In the genomic region with DNA sequence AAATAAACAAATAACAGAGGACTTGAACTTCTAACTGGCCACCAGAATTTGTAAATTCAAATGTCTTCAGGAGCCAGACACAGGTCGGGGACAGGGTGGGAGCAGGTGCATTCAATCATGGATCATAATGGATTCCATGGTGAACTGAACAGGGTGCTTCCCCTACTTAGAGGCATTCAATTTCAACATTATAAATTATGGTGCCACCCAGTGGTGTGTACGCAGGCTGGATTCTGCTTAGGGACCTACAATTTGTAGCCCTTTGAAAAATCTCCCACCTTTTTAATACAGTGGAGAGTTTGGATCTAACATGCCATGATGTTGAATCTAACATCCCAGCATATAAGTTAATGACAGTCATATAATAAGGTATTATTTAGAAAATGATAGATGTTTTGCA, we compare ENCODE assay signal across 10 cellular contexts. TPM values are rescaled to one million over a fixed set of nuclear protein-coding genes. Genes with fewer than 3 reads are reported as not detected.
DNase-seq lines count a peak whose midpoint lies in the region; ATAC-seq and TF ChIP-seq lines count a peak whose summit lies in the region.
"Had no signal": no experiment of that assay in that cellular context is flagged by ENCODE, and none has a peak within 500 bp of the region (broad histone marks: within the 10 kb centered on the region; RNA-seq: fewer than 3 reads in every experiment).

No MANE protein-coding gene starts in this region.

- H3K27ac Mint-ChIP-seq in osteocyte (ENCODE audit: unreplicated experiment), result peak overlapping the region; percentile 14

- peak; percentile 1 for TF ChIP-seq CTCF in GM10248 (IDR thresholded peaks at IDR 0.05; ENCODE audit: control extremely low read depth, extremely low read depth, low read depth, missing control alignments)
- peak; percentile 43 for TF ChIP-seq CTCF in osteocyte (IDR thresholded peaks at IDR 0.05)
- no peak for TF ChIP-seq CTCF in testis (IDR thresholded peaks at IDR 0.05)

- no peaks in the 10 kb centered on the region for H3K27me3 Mint-ChIP-seq in osteocyte (ENCODE audit: unreplicated experiment)

- 76 to 96% methylated on average over 2 of the region's 2 CpGs for WGBS in testis, 2 donors

- no peak for TF ChIP-seq POLR2A in testis (IDR thresholded peaks at IDR 0.05)

- no peak for DNase-seq in GM10248 (ENCODE audit: extremely low spot score)
- DNase-seq in MV-4-11 (lab: John Stamatoyannopoulos, UW), result peak; percentile 38
- DNase-seq in cerebellar cortex (ENCODE audit: low spot score), result peak; percentile 65
- DNase-seq in osteocyte (ENCODE audit: extremely low spot score, unreplicated experiment), result no peak
- no peak for DNase-seq in activated effector memory CD4-positive, alpha-beta T cell treated with anti-CD3 and anti-CD28 coated beads, Interleukin-2, amount 50 U/mL, for 16 hours
- DNase-seq in stimulated activated CD4-positive, alpha-beta T cell treated with anti-CD3 and anti-CD28 coated beads, Interleukin-4, amount 100 ng/mL, for 4 hours, result no peak
- no peak for DNase-seq in testis

- no peak for ATAC-seq in GM21447 (IDR thresholded peaks at IDR 0.05; ENCODE audit: unreplicated experiment)

- H3K9me3 ChIP-seq in testis, result no peaks in the 10 kb centered on the region
- H3K9me3 ChIP-seq: HAP-1 had no signal

- peaks cover 85% of the 10 kb centered on the region for H3K4me1 Mint-ChIP-seq in osteocyte (ENCODE audit: unreplicated experiment)

- intact Hi-C loops in testis (cut with DNase I; ENCODE audit: low total_unique reads), result no loop called here

- H3K9me3 Mint-ChIP-seq in osteocyte (ENCODE audit: unreplicated experiment), result no peaks in the 10 kb centered on the region
- H3K9me3 Mint-ChIP-seq: brain had no signal

- H3K27me3 ChIP-seq in testis, result no peaks in the 10 kb centered on the region

- H3K27ac ChIP-seq in testis, result no peak overlapping the region

- no peaks in the 10 kb centered on the region for H3K36me3 ChIP-seq in testis (ENCODE audit: low read depth, missing control alignments)
- H3K36me3 ChIP-seq: HAP-1 had no signal

- H3K4me3 ChIP-seq in testis, result no peak overlapping the region
- H3K4me3 ChIP-seq: HAP-1 had no signal

- CTCF ChIA-PET in GM10248 (lab: Yijun Ruan, JAX), result interaction anchor here (2.1 kb wide), 1 partner anchor 12 kb away, joined by 10 read pairs; no protein-coding TSS in a partner anchor

- H3K4me1 ChIP-seq in testis, result peaks cover 6% of the 10 kb centered on the region

- POLR2A ChIA-PET in GM10248 (lab: Yijun Ruan, JAX), result no interaction called here

- H3K36me3 Mint-ChIP-seq in osteocyte (ENCODE audit: unreplicated experiment), result peaks cover 9% of the 10 kb centered on the region
- H3K36me3 Mint-ChIP-seq: brain had no signal

- H3K4me3 Mint-ChIP-seq in osteocyte (ENCODE audit: unreplicated experiment), result peak overlapping the region; percentile 14

RNA-seq across cellular contexts. Expression of a gene that starts 22.3 kb away (rescaled TPM):
- total RNA-seq in osteocyte (83.4 and 85.3 TPM in 2 replicates), testis (10 to 100 TPM; 39.8 to 47.9 TPM)
- polyA plus RNA-seq in testis (ENCODE audit: insufficient read depth, low read depth, low replicate concordance), result 11.8 TPM

Comparison
In these comparisons a context has a peak if more than half of its experiments do, and no peak if none do; other contexts are left out.
1. DNase-seq: peak in MV-4-11 (single experiment) and cerebellar cortex (single experiment); none in GM10248 (single experiment), osteocyte (single experiment), activated effector memory CD4-positive, alpha-beta T cell treated with anti-CD3 and anti-CD28 coated beads, Interleukin-2, amount 50 U/mL, for 16 hours (single experiment), stimulated activated CD4-positive, alpha-beta T cell treated with anti-CD3 and anti-CD28 coated beads, Interleukin-4, amount 100 ng/mL, for 4 hours (0 of 2) and testis (single experiment).
2. CTCF ChIP-seq: peak in GM10248 (single experiment) and osteocyte (single experiment); none in testis (0 of 3).